ENCODE assay signal across 14 cellular contexts in the genomic region with DNA sequence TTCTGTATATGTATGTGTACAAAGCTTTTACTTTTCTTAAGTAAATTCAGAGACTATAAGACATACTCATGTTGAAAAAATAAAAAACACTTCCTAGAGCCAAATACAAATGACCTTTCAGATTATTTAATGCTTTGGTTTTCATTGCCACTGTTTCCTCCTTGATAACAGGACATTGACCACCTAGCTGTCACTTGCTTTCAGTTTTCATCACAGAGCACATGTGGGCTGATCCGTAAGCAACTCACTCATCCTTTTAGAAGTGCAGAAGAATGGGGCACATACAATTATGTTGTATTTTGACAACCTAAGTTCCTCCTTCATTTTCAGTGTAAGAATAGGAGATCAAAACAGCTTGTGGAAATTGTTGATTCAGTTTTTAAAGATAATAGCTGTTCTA. TPM values are rescaled to one million over a fixed set of nuclear protein-coding genes. Genes with fewer than 3 reads are reported as not detected.
DNase-seq lines count a peak whose midpoint lies in the region; ATAC-seq, FAIRE-seq and TF ChIP-seq lines count a peak whose summit lies in the region.
"Had no signal": no experiment of that assay in that cellular context is flagged by ENCODE, and none has a peak within 500 bp of the region (broad histone marks: within the 10 kb centered on the region; RNA-seq: fewer than 3 reads in every experiment).

No MANE protein-coding gene starts in this region.

- peak overlapping the region; percentile 97 for H3K27ac ChIP-seq in CD4-positive, CD25-positive, alpha-beta regulatory T cell (ENCODE audit: insufficient read depth, low read length, poor library complexity, severe bottlenecking)
- H3K27ac ChIP-seq: SK-N-MC, uterus had no signal

- FAIRE-seq in GM12892 (lab: Jason Lieb, UNC): peak; percentile 27

- H3K9me3 Mint-ChIP-seq in CD4-positive, CD25-positive, alpha-beta regulatory T cell: no peaks in the 10 kb centered on the region
- no peaks in the 10 kb centered on the region for H3K9me3 Mint-ChIP-seq in T-cell

- no peak for ATAC-seq in CD4-positive, CD25-positive, alpha-beta regulatory T cell (ENCODE audit: low read depth in 2 of 2)
- ATAC-seq in T-cell (replicated peaks in 1 of 4): no peak

- peak overlapping the region; percentile 7 to 76 (median 40) for H3K4me3 Mint-ChIP-seq in CD4-positive, CD25-positive, alpha-beta regulatory T cell
- H3K4me3 Mint-ChIP-seq in T-cell: peak overlapping the region in 2 of 3 donors; percentile 13 to 56

- peak overlapping the region; percentile 76 to 87 (median 86) for H3K27ac Mint-ChIP-seq in CD4-positive, CD25-positive, alpha-beta regulatory T cell
- H3K27ac Mint-ChIP-seq in T-cell: peak overlapping the region; percentile 50 to 77

- no peaks in the 10 kb centered on the region for H3K27me3 ChIP-seq in CD4-positive, CD25-positive, alpha-beta regulatory T cell (ENCODE audit: control insufficient read depth, insufficient read depth, low read length)
- H3K27me3 ChIP-seq: uterus had no signal

- CTCF ChIA-PET in T-cell (lab: Charles Lee): interaction anchor here in 1 of 2 donors (1.0 kb wide), 1 partner anchor 15 kb away, joined by 4 read pairs; no protein-coding TSS in a partner anchor

- no peak for TF ChIP-seq POLR2A in GM12892 (IDR thresholded peaks at IDR 0.05; ENCODE audit: low read depth, low read length)

- peaks cover 3% of the 10 kb centered on the region for H3K36me3 ChIP-seq in CD4-positive, CD25-positive, alpha-beta regulatory T cell (ENCODE audit: control insufficient read depth, insufficient read depth, low read length)
- H3K36me3 ChIP-seq: uterus had no signal

- peaks cover 79% of the 10 kb centered on the region for H3K4me1 ChIP-seq in CD4-positive, CD25-positive, alpha-beta regulatory T cell (ENCODE audit: control insufficient read depth, insufficient read depth, low read length, poor library complexity, severe bottlenecking)

- peak in 1 of 3 donors; percentile 70 for DNase-seq in CD4-positive, CD25-positive, alpha-beta regulatory T cell
- DNase-seq in GM12892 (ENCODE audit: insufficient read length) (no peak), T-cell (no peak), dermis blood vessel endothelial cell (peak; percentile 23), NCI-H2029 (lab: John Stamatoyannopoulos, UW) (no peak), HUDEP-2 (lab: John Stamatoyannopoulos, UW; ENCODE audit: unreplicated experiment in 76 of 76) (no peak), NCI-H1694 (lab: John Stamatoyannopoulos, UW) (no peak)
- DNase-seq in stimulated activated CD4-positive, alpha-beta T cell treated with anti-CD3 and anti-CD28 coated beads, Interleukin-2, amount 100 ng/mL, for 24 hours: no peak
- DNase-seq: activated gamma-delta T cell treated with Interleukin-2 at 50 U/mL for 16 hours, AML-193, DMS53, NCI-H2171 treated with DMSO at 0.1 percent for 48 hours, uterus had no signal

- H3K36me3 Mint-ChIP-seq in CD4-positive, CD25-positive, alpha-beta regulatory T cell: peaks cover 9% of the 10 kb centered on the region
- H3K36me3 Mint-ChIP-seq in T-cell: peaks cover 10% of the 10 kb centered on the region

- POLR2A ChIA-PET in T-cell (lab: Charles Lee): interaction anchor here (0.6 to 1.4 kb wide), 2 partner anchors 9 to 627 kb away, joined by 5 read pairs; no protein-coding TSS in a partner anchor

- no peaks in the 10 kb centered on the region for H3K9me3 ChIP-seq in CD4-positive, CD25-positive, alpha-beta regulatory T cell (ENCODE audit: control insufficient read depth in 2 of 2, low read length in 2 of 2)
- H3K9me3 ChIP-seq: uterus had no signal

- peaks cover 1% of the 10 kb centered on the region for H3K27me3 Mint-ChIP-seq in CD4-positive, CD25-positive, alpha-beta regulatory T cell
- H3K27me3 Mint-ChIP-seq in T-cell: no peaks in the 10 kb centered on the region

- H3K4me3 ChIP-seq in CD4-positive, CD25-positive, alpha-beta regulatory T cell (ENCODE audit: low read depth, low read length): peak overlapping the region; percentile 74
- H3K4me3 ChIP-seq: SK-N-MC, uterus had no signal

- H3K4me1 Mint-ChIP-seq in CD4-positive, CD25-positive, alpha-beta regulatory T cell: peaks cover 25 to 72% (median 50%) of the 10 kb centered on the region in 4 donors
- peaks cover 54 to 69% (median 66%) of the 10 kb centered on the region in 3 donors for H3K4me1 Mint-ChIP-seq in T-cell

RNA-seq across cellular contexts. Expression of a gene that starts 6.2 kb away (rescaled TPM):
- 31.9 TPM for total RNA-seq in CD4-positive, CD25-positive, alpha-beta regulatory T cell
- polyA plus RNA-seq in CD4-positive, CD25-positive, alpha-beta regulatory T cell: 10 to 100 TPM; 18.0 to 20.9 (median 19.5) TPM
- 9.3 TPM for polyA plus RNA-seq in GM12892 (2012; ENCODE audit: missing spikeins)
- total RNA-seq in T-cell: 10 to 100 TPM; 16.1 to 28.3 (median 27.4) TPM
- total RNA-seq in dermis blood vessel endothelial cell: 8.0 and 10.6 TPM in 2 replicates
